16 cellular contexts compared by ENCODE assay signal in the genomic region with DNA sequence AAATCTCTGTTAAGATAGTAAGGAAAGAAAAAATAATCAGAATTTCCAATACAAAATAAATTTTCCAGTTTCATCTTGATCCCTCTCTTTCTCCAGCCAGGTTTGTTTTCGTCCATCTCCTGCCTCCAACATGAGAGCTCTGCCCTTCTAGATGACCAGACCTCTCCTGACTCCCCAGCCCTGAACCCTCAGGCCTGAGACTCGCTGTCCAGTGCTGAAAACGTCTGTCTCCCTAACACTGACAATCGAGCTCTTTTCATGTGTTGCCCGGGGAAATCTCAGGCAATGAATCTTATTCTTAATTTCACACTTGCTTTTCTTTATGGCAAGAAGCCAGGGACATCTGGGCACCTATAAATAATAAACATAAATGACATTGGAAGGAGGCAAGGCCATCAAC.
"Had no signal": no experiment of that assay in that cellular context is flagged by ENCODE, and none has a peak within 500 bp of the region (broad histone marks: within the 10 kb centered on the region; RNA-seq: fewer than 3 reads in every experiment).

No MANE protein-coding gene starts in this region.

- DNase-seq: activated B cell treated with CpG ODN at 0.5 μM for 24 hours; activated CD4-positive, alpha-beta T cell treated with anti-CD3 and anti-CD28 coated beads for 48 hours; activated CD8-positive, alpha-beta memory T cell treated with anti-CD3 and anti-CD28 coated beads, Interleukin-2, amount 50 U/mL, for 4 hours; activated CD8-positive, alpha-beta T cell treated with anti-CD3 and anti-CD28 coated beads, Interleukin-2, amount 10 ng/mL, durations not matched to agents 7 days and 5 days; activated effector memory CD4-positive, alpha-beta T cell treated with anti-CD3 and anti-CD28 coated beads, Interleukin-2, amount 50 U/mL, for 16 hours; activated naive CD8-positive, alpha-beta T cell treated with anti-CD3 and anti-CD28 coated beads for 36 hours; activated T-cell treated with anti-CD3 and anti-CD28 coated beads, Interleukin-2, amount 50 U/mL, for 48 hours; brain microvascular endothelial cell; effector CD8-positive, alpha-beta T cell; foreskin keratinocyte; stimulated activated CD4-positive, alpha-beta T cell treated with anti-CD3 and anti-CD28 coated beads, Interleukin-2, amount 100 ng/mL, for 48 hours; T-helper 2 cell; uterus had no signal

- H3K27ac ChIP-seq: brain microvascular endothelial cell, foreskin keratinocyte, uterus had no signal

- ATAC-seq: activated CD8-positive, alpha-beta T cell treated with anti-CD3 and anti-CD28 coated beads, Interleukin-2, amount 10 ng/mL, durations not matched to agents 7 days and 5 days; foreskin keratinocyte; left lobe of liver; natural killer cell treated with Interleukin-12 subunit alpha and Interleukin-12 subunit beta and Interleukin-15 and Interleukin-18, amount 100 ng/mL, for 72 hours; stimulated activated memory B cell treated with anti-CD40 and anti-IgM and Interleukin-4, amounts not matched to agents 10 μg/mL and 1 μg/mL and 100 μg/mL, for 72 hours had no signal

- H3K36me3 Mint-ChIP-seq: activated naive CD8-positive, alpha-beta T cell treated with anti-CD3 and anti-CD28 coated beads for 36 hours; natural killer cell treated with Interleukin-12 subunit alpha and Interleukin-12 subunit beta and Interleukin-15 and Interleukin-18, amount 100 ng/mL, for 72 hours; stimulated activated memory B cell treated with anti-CD40 and anti-IgM and Interleukin-4, amounts not matched to agents 10 μg/mL and 1 μg/mL and 100 μg/mL, for 72 hours had no signal

- H3K4me1 ChIP-seq: foreskin keratinocyte, uterus had no signal

- H3K9me3 ChIP-seq: uterus had no signal

- H3K9me3 Mint-ChIP-seq: activated B cell treated with CpG ODN at 0.5 μM for 24 hours; activated naive CD8-positive, alpha-beta T cell treated with anti-CD3 and anti-CD28 coated beads for 36 hours; natural killer cell treated with Interleukin-12 subunit alpha and Interleukin-12 subunit beta and Interleukin-15 and Interleukin-18, amount 100 ng/mL, for 72 hours; stimulated activated memory B cell treated with anti-CD40 and anti-IgM and Interleukin-4, amounts not matched to agents 10 μg/mL and 1 μg/mL and 100 μg/mL, for 72 hours had no signal

- H3K36me3 ChIP-seq: brain microvascular endothelial cell, uterus had no signal

- H3K4me3 ChIP-seq: uterus had no signal

- H3K27ac Mint-ChIP-seq: activated B cell treated with CpG ODN at 0.5 μM for 24 hours; activated CD8-positive, alpha-beta T cell treated with anti-CD3 and anti-CD28 coated beads, Interleukin-2, amount 10 ng/mL, durations not matched to agents 7 days and 5 days; activated naive CD8-positive, alpha-beta T cell treated with anti-CD3 and anti-CD28 coated beads for 36 hours; natural killer cell treated with Interleukin-12 subunit alpha and Interleukin-12 subunit beta and Interleukin-15 and Interleukin-18, amount 100 ng/mL, for 72 hours; stimulated activated memory B cell treated with anti-CD40 and anti-IgM and Interleukin-4, amounts not matched to agents 10 μg/mL and 1 μg/mL and 100 μg/mL, for 72 hours had no signal

- H3K4me3 Mint-ChIP-seq: activated B cell treated with CpG ODN at 0.5 μM for 24 hours; activated CD8-positive, alpha-beta T cell treated with anti-CD3 and anti-CD28 coated beads, Interleukin-2, amount 10 ng/mL, durations not matched to agents 7 days and 5 days; activated naive CD8-positive, alpha-beta T cell treated with anti-CD3 and anti-CD28 coated beads for 36 hours; natural killer cell treated with Interleukin-12 subunit alpha and Interleukin-12 subunit beta and Interleukin-15 and Interleukin-18, amount 100 ng/mL, for 72 hours; stimulated activated memory B cell treated with anti-CD40 and anti-IgM and Interleukin-4, amounts not matched to agents 10 μg/mL and 1 μg/mL and 100 μg/mL, for 72 hours had no signal

- H3K4me1 Mint-ChIP-seq: activated B cell treated with CpG ODN at 0.5 μM for 24 hours; activated naive CD8-positive, alpha-beta T cell treated with anti-CD3 and anti-CD28 coated beads for 36 hours; stimulated activated memory B cell treated with anti-CD40 and anti-IgM and Interleukin-4, amounts not matched to agents 10 μg/mL and 1 μg/mL and 100 μg/mL, for 72 hours had no signal

- H3K27me3 ChIP-seq: brain microvascular endothelial cell, foreskin keratinocyte, uterus had no signal
